9 cellular contexts compared by ENCODE assay signal in genomic region chr3:129934234-129935123, GRCh38. TPM values are rescaled to one million over a fixed set of nuclear protein-coding genes. Genes with fewer than 3 reads are reported as not detected.
DNase-seq lines count a peak whose midpoint lies in the region; ATAC-seq, FAIRE-seq and TF ChIP-seq lines count a peak whose summit lies in the region.
"Had no signal": no experiment of that assay in that cellular context is flagged by ENCODE, and none has a peak within 500 bp of the region (broad histone marks: within the 10 kb centered on the region; RNA-seq: fewer than 3 reads in every experiment).

No MANE protein-coding gene starts in this region.

- no peak for TF ChIP-seq EP300 in GM12878 (IDR thresholded peaks at IDR 0.05; ENCODE audit: borderline replicate concordance in 1 of 2, control insufficient read depth in 1 of 2, low read depth in 2 of 2, low read length in 2 of 2)

- CTCF ChIA-PET in OCI-LY7 (lab: Charles Lee; ENCODE audit: unreplicated experiment) (interaction anchor here (1.2 kb wide), 1 partner anchor 444 kb away, joined by 5 read pairs; no protein-coding TSS in a partner anchor), GM12878 (lab: Yijun Ruan, JAX) (interaction anchor here (0.8 to 3.1 kb wide), 18 partner anchors 9 to 551 kb away, joined by 3 to 21 read pairs (median 4); partner anchors contain the start of gene RHO)

- H3K27me3 Mint-ChIP-seq in CD4-positive, CD25-positive, alpha-beta regulatory T cell: peaks cover 8% of the 10 kb centered on the region

- H3K27ac ChIP-seq in CD4-positive, CD25-positive, alpha-beta regulatory T cell (ENCODE audit: insufficient read depth, low read length, poor library complexity, severe bottlenecking): no peak overlapping the region
- no peak overlapping the region for H3K27ac ChIP-seq in GM23248
- H3K27ac ChIP-seq in OCI-LY7 (ENCODE audit: low read depth, low read length, poor library complexity, severe bottlenecking): no peak overlapping the region
- no peak overlapping the region for H3K27ac ChIP-seq in GM12878 (ENCODE audit: control insufficient read depth, insufficient read depth)
- no peak overlapping the region for H3K27ac ChIP-seq in keratinocyte (ENCODE audit: control insufficient read depth, insufficient read depth, low read length)
- H3K27ac ChIP-seq: skin epidermis had no signal

- ATAC-seq in CD4-positive, CD25-positive, alpha-beta regulatory T cell (ENCODE audit: low read depth in 2 of 2): peak in 1 of 2 donors; percentile 43
- ATAC-seq in GM12878 (peak; percentile 63), GM19328 (IDR thresholded peaks at IDR 0.05; ENCODE audit: unreplicated experiment) (no peak), HG03342 (IDR thresholded peaks at IDR 0.05; ENCODE audit: unreplicated experiment) (no peak)

- TF ChIP-seq POLR2A in GM12878 (IDR thresholded peaks at IDR 0.05; ENCODE audit: low read depth, low read length): no peak

- no peaks in the 10 kb centered on the region for H3K36me3 ChIP-seq in CD4-positive, CD25-positive, alpha-beta regulatory T cell (ENCODE audit: control insufficient read depth, insufficient read depth, low read length)
- H3K36me3 ChIP-seq in GM23248 (ENCODE audit: low read depth): no peaks in the 10 kb centered on the region
- no peaks in the 10 kb centered on the region for H3K36me3 ChIP-seq in OCI-LY7 (ENCODE audit: insufficient read depth, low read length)
- H3K36me3 ChIP-seq in GM12878 (ENCODE audit: control insufficient read depth in 2 of 2, insufficient read depth in 2 of 2, low read length in 1 of 2): no peaks in the 10 kb centered on the region
- no peaks in the 10 kb centered on the region for H3K36me3 ChIP-seq in keratinocyte (ENCODE audit: control insufficient read depth in 2 of 2, extremely low read depth in 1 of 2, insufficient read depth in 2 of 2, low read length in 2 of 2)

- H3F3A ChIP-seq in GM23248 (ENCODE audit: insufficient read depth): no peaks in the 10 kb centered on the region

- peak; percentile 73 for FAIRE-seq in GM12878 (lab: Jason Lieb, UNC)
- FAIRE-seq in keratinocyte (lab: Jason Lieb, UNC): peak; percentile 61

- H3K4me3 ChIP-seq in CD4-positive, CD25-positive, alpha-beta regulatory T cell (ENCODE audit: low read depth, low read length): no peak overlapping the region
- H3K4me3 ChIP-seq in GM23248: peak overlapping the region; percentile 52
- no peak overlapping the region for H3K4me3 ChIP-seq in OCI-LY7 (ENCODE audit: low read depth, low read length, poor library complexity, severe bottlenecking)
- no peak overlapping the region for H3K4me3 ChIP-seq in GM12878
- no peak overlapping the region for H3K4me3 ChIP-seq in keratinocyte (ENCODE audit: control insufficient read depth in 2 of 3, extremely low read depth in 1 of 3, insufficient read depth in 2 of 3, low read depth in 1 of 3, low read length in 3 of 3)
- H3K4me3 ChIP-seq: skin epidermis had no signal

- dilution Hi-C loops in keratinocyte (cut with MboI; ENCODE audit: extremely low pct_ligation_motif_present, low sequenced_read_pairs): no loop called here

- TF ChIP-seq RAD21 in GM12878 (IDR thresholded peaks at IDR 0.05; ENCODE audit: insufficient read depth, low read depth, low read length): peak; percentile 92

- H3K9ac ChIP-seq in GM23248: no peak overlapping the region
- H3K9ac ChIP-seq in GM12878 (ENCODE audit: control insufficient read depth, insufficient read depth, low read length): no peak overlapping the region
- no peak overlapping the region for H3K9ac ChIP-seq in keratinocyte (ENCODE audit: control insufficient read depth, extremely low read depth, insufficient read depth, low read length)

- H3K4me3 Mint-ChIP-seq in CD4-positive, CD25-positive, alpha-beta regulatory T cell: peak overlapping the region in 1 of 4 donors; percentile 36

- peaks cover 0 to 8% (median 5%) of the 10 kb centered on the region in 7 donors for H3K9me3 Mint-ChIP-seq in CD4-positive, CD25-positive, alpha-beta regulatory T cell

- POLR2A ChIA-PET in OCI-LY7 (lab: Charles Lee) (interaction anchor here (0.6 kb wide), 1 partner anchor 218 kb away, joined by 5 read pairs; no protein-coding TSS in a partner anchor), GM12878 (lab: Charles Lee) (no interaction called here)

- H3K27me3 ChIP-seq in CD4-positive, CD25-positive, alpha-beta regulatory T cell (ENCODE audit: control insufficient read depth, insufficient read depth, low read length): peaks cover 5% of the 10 kb centered on the region
- no peaks in the 10 kb centered on the region for H3K27me3 ChIP-seq in GM23248 (replicated peaks; ENCODE audit: insufficient read depth)
- no peaks in the 10 kb centered on the region for H3K27me3 ChIP-seq in GM12878 (replicated peaks in 1 of 2; ENCODE audit: control insufficient read depth in 2 of 2, insufficient read depth in 2 of 2, low read length in 1 of 2)
- no peaks in the 10 kb centered on the region for H3K27me3 ChIP-seq in keratinocyte (ENCODE audit: control insufficient read depth, extremely low read depth, insufficient read depth, low read length)

- peak overlapping the region; percentile 77 for H3K4me2 ChIP-seq in GM23248 (ENCODE audit: unreplicated experiment)
- peak overlapping the region; percentile 32; the same call in 1 of the 2 replicates for H3K4me2 ChIP-seq in OCI-LY7 (ENCODE audit: low read length)
- no peak overlapping the region for H3K4me2 ChIP-seq in GM12878 (ENCODE audit: control insufficient read depth, insufficient read depth)
- peak overlapping the region; percentile 75 for H3K4me2 ChIP-seq in keratinocyte (ENCODE audit: control insufficient read depth, extremely low read depth, insufficient read depth, low read depth, low read length)

- RAD21 ChIA-PET in GM12878 (lab: Charles Lee; ENCODE audit: unreplicated experiment): interaction anchor here (0.9 to 1.5 kb wide), 5 partner anchors 14 to 444 kb away, joined by 3 to 6 read pairs (median 4); no protein-coding TSS in a partner anchor

- SMC1A ChIA-PET in GM12878 (lab: Charles Lee; ENCODE audit: uncharacterized antibody, unreplicated experiment): interaction anchor here (1.0 to 2.3 kb wide), 4 partner anchors 276 to 444 kb away, joined by 3 to 8 read pairs (median 4); no protein-coding TSS in a partner anchor

- H4K20me1 ChIP-seq in GM23248 (ENCODE audit: insufficient read depth): no peaks in the 10 kb centered on the region
- no peaks in the 10 kb centered on the region for H4K20me1 ChIP-seq in OCI-LY7 (ENCODE audit: insufficient read depth, low read length)
- H4K20me1 ChIP-seq in GM12878 (ENCODE audit: control insufficient read depth, insufficient read depth): no peaks in the 10 kb centered on the region
- no peaks in the 10 kb centered on the region for H4K20me1 ChIP-seq in keratinocyte (ENCODE audit: control insufficient read depth, extremely low read depth, insufficient read depth, low read length)

- H2AFZ ChIP-seq in GM23248: peak overlapping the region; percentile 52; the same call in 1 of the 2 replicates
- no peak overlapping the region for H2AFZ ChIP-seq in OCI-LY7 (ENCODE audit: low read length)
- no peak overlapping the region for H2AFZ ChIP-seq in GM12878 (ENCODE audit: control insufficient read depth, low read depth, low read length)
- H2AFZ ChIP-seq in keratinocyte (ENCODE audit: control insufficient read depth, low read length): peak overlapping the region; percentile 41

- H3K9me2 ChIP-seq in GM23248 (ENCODE audit: insufficient read depth) (no peaks in the 10 kb centered on the region), OCI-LY7 (ENCODE audit: insufficient read depth, low read length) (no peaks in the 10 kb centered on the region)

- in situ Hi-C loops in GM23248 (cut with MboI) (loop anchor here (10.0 kb wide), 1 partner anchor 300 kb away; no protein-coding TSS in a partner anchor), GM12878 (cut with MboI) (loop anchor here (5.0 kb wide), 2 partner anchors 282 to 302 kb away; no protein-coding TSS in a partner anchor)

- TF ChIP-seq CTCF in OCI-LY7 (conservative IDR thresholded peaks at IDR 0.05; ENCODE audit: low read length) (peak; percentile 99), GM12878 (IDR thresholded peaks at IDR 0.05 in 2 of 3, conservative IDR thresholded peaks at IDR 0.05 in 1 of 3; ENCODE audit: control insufficient read depth in 2 of 3, extremely low read depth in 1 of 3, insufficient read depth in 1 of 3, low read depth in 3 of 3, low read length in 3 of 3) (peak; percentile 82 to 86 (median 85)), keratinocyte (optimal IDR thresholded peaks at IDR 0.05 in 1 of 3, IDR thresholded peaks at IDR 0.05 in 1 of 3, conservative IDR thresholded peaks at IDR 0.05 in 1 of 3; ENCODE audit: extremely low read depth in 1 of 3, insufficient read depth in 2 of 3, low read length in 3 of 3) (peak; percentile 82 to 90 (median 83))

- peaks cover 3% of the 10 kb centered on the region for H3K36me3 Mint-ChIP-seq in CD4-positive, CD25-positive, alpha-beta regulatory T cell

- H3K9me3 ChIP-seq in CD4-positive, CD25-positive, alpha-beta regulatory T cell (ENCODE audit: control insufficient read depth in 2 of 2, low read length in 2 of 2): peaks cover 14 to 16% of the 10 kb centered on the region in 2 experiments
- H3K9me3 ChIP-seq in GM23248 (ENCODE audit: low read depth) (no peaks in the 10 kb centered on the region), OCI-LY7 (ENCODE audit: low read length) (no peaks in the 10 kb centered on the region; the same call in 1 of the 2 replicates), GM12878 (replicated peaks; ENCODE audit: control insufficient read depth, insufficient read depth, low read length) (no peaks in the 10 kb centered on the region; the same call in none of the 3 replicates), keratinocyte (ENCODE audit: control insufficient read depth, low read depth, low read length) (peaks cover 6% of the 10 kb centered on the region)

- DNase-seq in CD4-positive, CD25-positive, alpha-beta regulatory T cell: peak; percentile 8 to 30 (median 24)
- DNase-seq in GM23248 (peak; percentile 44), OCI-LY7 (ENCODE audit: low spot score) (peak; percentile 41), GM12878 (ENCODE audit: low read depth, low spot score) (no peak), keratinocyte (ENCODE audit: low read depth, low spot score) (no peak)
- DNase-seq in stimulated activated CD4-positive, alpha-beta T cell treated with anti-CD3 and anti-CD28 coated beads, Interleukin-4, amount 100 ng/mL, for 24 hours: peak; percentile 24

- 21% methylated on average over 20 of the region's 20 CpGs for WGBS in GM23248 (ENCODE audit: low coverage in 1 of 2, low lambda C conversion rate in 2 of 2, missing lambda C conversion rate in 2 of 2), 2 experiments
- WGBS in GM12878 (ENCODE audit: insufficient coverage, insufficient replicate concordance, low lambda C conversion rate, missing lambda C conversion rate): 20% methylated on average over 20 of the region's 20 CpGs

- H3K27ac Mint-ChIP-seq in CD4-positive, CD25-positive, alpha-beta regulatory T cell: no peak overlapping the region

- intact Hi-C loops in OCI-LY7 (cut with micrococcal nuclease; ENCODE audit: unreplicated experiment) (loop anchor here (1.0 kb wide), 4 partner anchors 105 to 444 kb away; no protein-coding TSS in a partner anchor), GM12878 (cut with micrococcal nuclease; ENCODE audit: unreplicated experiment) (loop anchor here (1.0 to 2.0 kb wide), 4 partner anchors 106 to 444 kb away; no protein-coding TSS in a partner anchor)

- H3K9me1 ChIP-seq in keratinocyte (ENCODE audit: control insufficient read depth, extremely low read depth, insufficient read depth, low read length): no peaks in the 10 kb centered on the region

- H3K79me2 ChIP-seq in GM23248 (ENCODE audit: insufficient read depth) (no peaks in the 10 kb centered on the region), OCI-LY7 (ENCODE audit: insufficient read depth, low read depth, low read length) (no peaks in the 10 kb centered on the region), GM12878 (ENCODE audit: control insufficient read depth, insufficient read depth, low read length) (no peaks in the 10 kb centered on the region), keratinocyte (ENCODE audit: control insufficient read depth, insufficient read depth, low read length) (no peaks in the 10 kb centered on the region)

- H3K4me1 ChIP-seq in CD4-positive, CD25-positive, alpha-beta regulatory T cell (ENCODE audit: control insufficient read depth, insufficient read depth, low read length, poor library complexity, severe bottlenecking): peaks cover 7% of the 10 kb centered on the region
- no peaks in the 10 kb centered on the region for H3K4me1 ChIP-seq in GM23248 (ENCODE audit: insufficient read depth)
- no peaks in the 10 kb centered on the region for H3K4me1 ChIP-seq in OCI-LY7 (ENCODE audit: insufficient read depth, low read length, poor library complexity, severe bottlenecking)
- no peaks in the 10 kb centered on the region for H3K4me1 ChIP-seq in GM12878 (ENCODE audit: control insufficient read depth, insufficient read depth, low read length)
- no peaks in the 10 kb centered on the region for H3K4me1 ChIP-seq in keratinocyte (ENCODE audit: control insufficient read depth, extremely low read depth, insufficient read depth, low read length)

- peaks cover 0 to 15% (median 9%) of the 10 kb centered on the region in 4 donors for H3K4me1 Mint-ChIP-seq in CD4-positive, CD25-positive, alpha-beta regulatory T cell

- no TSS peak for BruUV-seq in OCI-LY7 (replicated peaks; lab: Mats Ljungman, UMichigan)
- no TSS peak for BruUV-seq in GM12878 (replicated peaks; lab: Mats Ljungman, UMichigan)

RNA-seq across cellular contexts. Expression of gene TRH, which starts 40.0 kb away (rescaled TPM):
- total RNA-seq in CD4-positive, CD25-positive, alpha-beta regulatory T cell: not detected
- not detected for polyA plus RNA-seq in CD4-positive, CD25-positive, alpha-beta regulatory T cell
- total RNA-seq in GM23248 (2014; rRNA removed; shearing (Covaris generic)): not detected in 2 replicates
- polyA plus RNA-seq in GM23248 (2016; fragmentation: Nextera tagmentation; extraction: Ambion mirVana): 0.15 and 0.19 TPM in 2 replicates
- not detected in 2 replicates for total RNA-seq in OCI-LY7 (2014; rRNA removed; shearing (Covaris generic))
- total RNA-seq in OCI-LY7 (2022): not detected in 2 replicates
- total RNA-seq in GM12878 (2013; cell fraction: nucleolus; rRNA removed): not detected in 2 replicates
- total RNA-seq in GM12878 (2014; rRNA removed): not detected in 2 replicates
- not detected in 2 replicates for total RNA-seq in GM12878 (2014; rRNA removed; fragmentation: Illumina TruSeq; extraction: Trizol)
- total RNA-seq in GM12878 (2021): not detected in 2 replicates
- polyA plus RNA-seq in GM12878 (2011; ENCODE audit: low read depth): not detected
- polyA plus RNA-seq in GM12878 (2011; rRNA removed): not detected in 2 replicates
- not detected in 2 replicates for polyA plus RNA-seq in GM12878 (2011; cell fraction: cytosol; rRNA removed)
- polyA plus RNA-seq in GM12878 (2011; cell fraction: nucleus; rRNA removed): not detected in 2 replicates
- not detected in 2 replicates for polyA plus RNA-seq in GM12878 (2012)
- not detected in 2 replicates for polyA plus RNA-seq in GM12878 (2014; fragmentation: Illumina TruSeq; extraction: Trizol)
- polyA plus RNA-seq in GM12878 (2014; fragmentation: Nextera tagmentation; extraction: Ambion mirVana): not detected
- polyA plus RNA-seq in GM12878 (2014; rRNA removed): not detected in 2 replicates
- not detected for polyA plus RNA-seq in GM12878 (2016; fragmentation: Nextera tagmentation; extraction: Ambion mirVana)
- polyA minus RNA-seq in GM12878 (2011; rRNA and poly(A)+ RNA removed): not detected in 2 replicates
- polyA minus RNA-seq in GM12878 (2011; cell fraction: cytosol; rRNA and poly(A)+ RNA removed): not detected in 2 replicates
- not detected in 2 replicates for polyA minus RNA-seq in GM12878 (2011; cell fraction: nucleus; rRNA and poly(A)+ RNA removed)
- not detected in 3 replicates for polyA plus RNA-seq in keratinocyte
- polyA plus RNA-seq in keratinocyte (2011; ENCODE audit: low read depth): not detected
- not detected in 2 replicates for polyA plus RNA-seq in keratinocyte (2011; cell fraction: cytosol; rRNA removed)
- not detected in 2 replicates for polyA plus RNA-seq in keratinocyte (2011; cell fraction: nucleus; rRNA removed)
- not detected in 2 replicates for polyA plus RNA-seq in keratinocyte (2012; ENCODE audit: low replicate concordance)
- polyA minus RNA-seq in keratinocyte: not detected in 3 replicates
- polyA minus RNA-seq in keratinocyte (2011; cell fraction: cytosol; rRNA and poly(A)+ RNA removed): not detected
- polyA minus RNA-seq in keratinocyte (2011; cell fraction: nucleus; rRNA and poly(A)+ RNA removed): not detected in 2 replicates

RNA-seq across cellular contexts. Expression of gene TMCC1, which starts 41.0 kb away (rescaled TPM):
- 29.2 TPM for total RNA-seq in CD4-positive, CD25-positive, alpha-beta regulatory T cell
- 1 to 10 TPM; 5.2 to 7.1 (median 6.0) TPM for polyA plus RNA-seq in CD4-positive, CD25-positive, alpha-beta regulatory T cell
- total RNA-seq in GM23248 (2014; rRNA removed; shearing (Covaris generic)): 7.8 and 11.1 TPM in 2 replicates
- polyA plus RNA-seq in GM23248 (2016; fragmentation: Nextera tagmentation; extraction: Ambion mirVana) (4.0 and 4.2 TPM in 2 replicates), GM12878 (2011; rRNA removed) (12.3 and 12.9 TPM in 2 replicates), GM12878 (2014; fragmentation: Illumina TruSeq; extraction: Trizol) (13.9 and 19.2 TPM in 2 replicates), GM12878 (2014; fragmentation: Nextera tagmentation; extraction: Ambion mirVana) (1 to 10 TPM; 2.3 to 3.1 TPM), GM12878 (2014; rRNA removed) (7.6 and 10.6 TPM in 2 replicates), GM12878 (2016; fragmentation: Nextera tagmentation; extraction: Ambion mirVana) (1 to 10 TPM; 5.6 to 5.9 TPM), keratinocyte (25.2 to 27.7 TPM (median 26.9 TPM) in 3 replicates)
- total RNA-seq in OCI-LY7 (2014; rRNA removed; shearing (Covaris generic)): 24.0 and 31.7 TPM in 2 replicates
- total RNA-seq in OCI-LY7 (2022) (35.6 and 38.8 TPM in 2 replicates), GM12878 (2014; rRNA removed) (9.3 and 12.6 TPM in 2 replicates), GM12878 (2014; rRNA removed; fragmentation: Illumina TruSeq; extraction: Trizol) (11.3 and 11.6 TPM in 2 replicates), GM12878 (2021) (20.2 and 21.1 TPM in 2 replicates)
- total RNA-seq in GM12878 (2013; cell fraction: nucleolus; rRNA removed): 17.7 and 18.9 TPM in 2 replicates
- polyA plus RNA-seq in GM12878 (2011; ENCODE audit: low read depth): 2.4 TPM
- 7.8 and 8.9 TPM in 2 replicates for polyA plus RNA-seq in GM12878 (2011; cell fraction: cytosol; rRNA removed)
- polyA plus RNA-seq in GM12878 (2011; cell fraction: nucleus; rRNA removed): 4.5 and 4.8 TPM in 2 replicates
- 6.3 and 10.6 TPM in 2 replicates for polyA plus RNA-seq in GM12878 (2012)
- 16.2 and 19.2 TPM in 2 replicates for polyA minus RNA-seq in GM12878 (2011; rRNA and poly(A)+ RNA removed)
- 8.2 and 11.0 TPM in 2 replicates for polyA minus RNA-seq in GM12878 (2011; cell fraction: cytosol; rRNA and poly(A)+ RNA removed)
- 7.7 and 11.2 TPM in 2 replicates for polyA minus RNA-seq in GM12878 (2011; cell fraction: nucleus; rRNA and poly(A)+ RNA removed)
- 155 TPM for polyA plus RNA-seq in keratinocyte (2011; ENCODE audit: low read depth)
- 16.8 and 27.4 TPM in 2 replicates for polyA plus RNA-seq in keratinocyte (2011; cell fraction: cytosol; rRNA removed)
- 29.0 and 35.0 TPM in 2 replicates for polyA plus RNA-seq in keratinocyte (2011; cell fraction: nucleus; rRNA removed)
- 16.6 and 18.4 TPM in 2 replicates for polyA plus RNA-seq in keratinocyte (2012; ENCODE audit: low replicate concordance)
- polyA minus RNA-seq in keratinocyte: 23.7 to 41.2 TPM (median 39.7 TPM) in 3 replicates
- polyA minus RNA-seq in keratinocyte (2011; cell fraction: cytosol; rRNA and poly(A)+ RNA removed): 25.9 TPM
- 32.2 and 52.0 TPM in 2 replicates for polyA minus RNA-seq in keratinocyte (2011; cell fraction: nucleus; rRNA and poly(A)+ RNA removed)

Comparison
In these comparisons a context has a peak if more than half of its experiments do, and no peak if none do; other contexts are left out.
1. DNase-seq: peak in CD4-positive, CD25-positive, alpha-beta regulatory T cell (3 of 3), GM23248 (single experiment), OCI-LY7 (single experiment) and stimulated activated CD4-positive, alpha-beta T cell treated with anti-CD3 and anti-CD28 coated beads, Interleukin-4, amount 100 ng/mL, for 24 hours (single experiment); none in GM12878 (single experiment) and keratinocyte (single experiment).
2. H2AFZ ChIP-seq: peak in GM23248 (single experiment) and keratinocyte (single experiment); none in OCI-LY7 (single experiment) and GM12878 (single experiment).
3. Peak in every context shown above with its lines, with median percentiles within 50 percentile points of each other: CTCF ChIP-seq.